ENCODE assay signal across 17 cellular contexts in genomic region chr1:21868482-21868881, GRCh38. TPM values are rescaled to one million over a fixed set of nuclear protein-coding genes. Genes with fewer than 3 reads are reported as not detected.
DNase-seq lines count a peak whose midpoint lies in the region; ATAC-seq, FAIRE-seq and TF ChIP-seq lines count a peak whose summit lies in the region.
"Had no signal": no experiment of that assay in that cellular context is flagged by ENCODE, and none has a peak within 500 bp of the region (broad histone marks: within the 10 kb centered on the region; RNA-seq: fewer than 3 reads in every experiment).

No MANE protein-coding gene starts in this region.

- peak overlapping the region in 3 of 4 donors; percentile 14 to 70 (median 66) for H3K27ac ChIP-seq in transverse colon
- no peak overlapping the region for H3K27ac ChIP-seq in pancreas
- H3K27ac ChIP-seq: C4-2B had no signal

- H3K36me3 ChIP-seq in transverse colon (no peaks in the 10 kb centered on the region), pancreas (peaks cover 0 to 11% (median 0%) of the 10 kb centered on the region in 3 donors)
- H3K36me3 ChIP-seq: BE2C had no signal

- WGBS in transverse colon (ENCODE audit: low coverage in 1 of 2), 2 donors: 94 to 100% methylated on average over 1 to 7 of the region's 7 CpGs
- 90% methylated on average over 7 of the region's 7 CpGs for WGBS in pancreas, 2 donors

- H3K9me3 Mint-ChIP-seq in endothelial cell (ENCODE audit: unreplicated experiment) (no peaks in the 10 kb centered on the region), memory B cell (no peaks in the 10 kb centered on the region)
- H3K9me3 Mint-ChIP-seq in stimulated activated memory B cell treated with anti-CD40 and anti-IgM and Interleukin-4, amounts not matched to agents 10 μg/mL and 1 μg/mL and 100 μg/mL, for 72 hours: no peaks in the 10 kb centered on the region
- H3K9me3 Mint-ChIP-seq: CD4-positive, alpha-beta memory T cell; H9 had no signal

- H3K9me3 ChIP-seq in transverse colon (no peaks in the 10 kb centered on the region), pancreas (no peaks in the 10 kb centered on the region)
- H3K9me3 ChIP-seq: BE2C had no signal

- ATAC-seq in memory B cell (ENCODE audit: low read depth): no peak
- no peak for ATAC-seq in stimulated activated memory B cell treated with anti-CD40 and anti-IgM and Interleukin-4, amounts not matched to agents 10 μg/mL and 1 μg/mL and 100 μg/mL, for 72 hours
- no peak for ATAC-seq in HG02870 (IDR thresholded peaks at IDR 0.05; ENCODE audit: unreplicated experiment)
- no peak for ATAC-seq in pancreas
- ATAC-seq: GM12878 had no signal

- FAIRE-seq in pancreas (lab: Jason Lieb, UNC): no peak
- FAIRE-seq: A204.1, GM12878, HTR-8/SVneo had no signal

- H3K4me3 Mint-ChIP-seq in endothelial cell (ENCODE audit: unreplicated experiment) (peak overlapping the region; percentile 47), memory B cell (no peak overlapping the region)
- H3K4me3 Mint-ChIP-seq in stimulated activated memory B cell treated with anti-CD40 and anti-IgM and Interleukin-4, amounts not matched to agents 10 μg/mL and 1 μg/mL and 100 μg/mL, for 72 hours: no peak overlapping the region
- H3K4me3 Mint-ChIP-seq: CD4-positive, alpha-beta memory T cell; H9 had no signal

- no peak for TF ChIP-seq EP300 in transverse colon (IDR thresholded peaks at IDR 0.05; ENCODE audit: low read depth)

- H3K27me3 ChIP-seq in transverse colon (no peaks in the 10 kb centered on the region), pancreas (no peaks in the 10 kb centered on the region)
- H3K27me3 ChIP-seq: BE2C had no signal

- no peak overlapping the region for H3K27ac Mint-ChIP-seq in endothelial cell (ENCODE audit: unreplicated experiment)
- H3K27ac Mint-ChIP-seq in memory B cell: peak overlapping the region; percentile 63
- H3K27ac Mint-ChIP-seq in stimulated activated memory B cell treated with anti-CD40 and anti-IgM and Interleukin-4, amounts not matched to agents 10 μg/mL and 1 μg/mL and 100 μg/mL, for 72 hours: peak overlapping the region; percentile 54

- intact Hi-C loops in transverse colon (cut with DNase I; ENCODE audit: low total_unique reads): no loop called here
- intact Hi-C loops in pancreas (cut with DNase I): no loop called here

- H3K4me1 ChIP-seq in transverse colon (peaks cover 0 to 14% (median 9%) of the 10 kb centered on the region in 4 donors), pancreas (no peaks in the 10 kb centered on the region)
- H3K4me1 ChIP-seq: BE2C had no signal

- peaks cover 58% of the 10 kb centered on the region for H3K36me3 Mint-ChIP-seq in endothelial cell (ENCODE audit: low read depth, unreplicated experiment)
- H3K36me3 Mint-ChIP-seq in memory B cell: no peaks in the 10 kb centered on the region
- no peaks in the 10 kb centered on the region for H3K36me3 Mint-ChIP-seq in stimulated activated memory B cell treated with anti-CD40 and anti-IgM and Interleukin-4, amounts not matched to agents 10 μg/mL and 1 μg/mL and 100 μg/mL, for 72 hours
- H3K36me3 Mint-ChIP-seq: CD4-positive, alpha-beta memory T cell had no signal

- H3K27me3 Mint-ChIP-seq in endothelial cell (ENCODE audit: unreplicated experiment): peaks cover 15% of the 10 kb centered on the region
- H3K27me3 Mint-ChIP-seq in memory B cell: no peaks in the 10 kb centered on the region
- peaks cover 15% of the 10 kb centered on the region for H3K27me3 Mint-ChIP-seq in stimulated activated memory B cell treated with anti-CD40 and anti-IgM and Interleukin-4, amounts not matched to agents 10 μg/mL and 1 μg/mL and 100 μg/mL, for 72 hours

- TF ChIP-seq POLR2A in transverse colon (IDR thresholded peaks at IDR 0.05): no peak

- DNase-seq in endothelial cell (ENCODE audit: low spot score) (no peak), memory B cell (ENCODE audit: low spot score in 2 of 2) (no peak), transverse colon (no peak), pancreas (no peak), AG08395 (ENCODE audit: low spot score) (no peak)
- DNase-seq: BE2C; CD4-positive, alpha-beta memory T cell; DMS79; GOT3; H9 had no signal

- peaks cover 2% of the 10 kb centered on the region for H3K4me1 Mint-ChIP-seq in endothelial cell (ENCODE audit: unreplicated experiment)
- peaks cover 19% of the 10 kb centered on the region for H3K4me1 Mint-ChIP-seq in memory B cell
- peaks cover 31% of the 10 kb centered on the region for H3K4me1 Mint-ChIP-seq in stimulated activated memory B cell treated with anti-CD40 and anti-IgM and Interleukin-4, amounts not matched to agents 10 μg/mL and 1 μg/mL and 100 μg/mL, for 72 hours

- in situ Hi-C loops in transverse colon (cut with MboI; ENCODE audit: low pct_ligation_motif_present in 1 of 4, low pct_unique_long_range_greater_than_20kb in 1 of 4, low sequenced_read_pairs in 3 of 4): loop anchor here in 1 of 4 donors (25.0 kb wide), 1 partner anchor 94 kb away; no protein-coding TSS in a partner anchor

- TF ChIP-seq CTCF in endothelial cell (IDR thresholded peaks at IDR 0.05; ENCODE audit: unreplicated experiment) (no peak), transverse colon (IDR thresholded peaks at IDR 0.05) (no peak), pancreas (IDR thresholded peaks at IDR 0.05) (no peak)

- no peak overlapping the region for H3K4me3 ChIP-seq in transverse colon
- no peak overlapping the region for H3K4me3 ChIP-seq in pancreas
- H3K4me3 ChIP-seq: GM12878 had no signal

RNA-seq across cellular contexts. Expression of gene LDLRAD2, which starts 56.4 kb away (rescaled TPM):
- total RNA-seq in endothelial cell (ENCODE audit: unreplicated experiment) (1.3 TPM), transverse colon (under 1 TPM in 1 of 4 donors, not detected in 3; 0.48 TPM), pancreas (under 1 TPM in 5 of 6 donors, not detected in 1; 0.05 to 0.22 (median 0.09) TPM)
- polyA plus RNA-seq in pancreas: 1 to 10 TPM; 1.3 to 3.0 TPM
- total RNA-seq: CD4-positive, alpha-beta memory T cell; G401 had no signal
- polyA plus RNA-seq: CD4-positive, alpha-beta memory T cell had no signal

Comparison
In these comparisons a context has a peak if more than half of its experiments do, and no peak if none do; other contexts are left out.
1. H3K27ac ChIP-seq: peak in transverse colon (3 of 4); none in pancreas (0 of 4).